Comparison of ENCODE assay signal across 16 cellular contexts in the genomic region with DNA sequence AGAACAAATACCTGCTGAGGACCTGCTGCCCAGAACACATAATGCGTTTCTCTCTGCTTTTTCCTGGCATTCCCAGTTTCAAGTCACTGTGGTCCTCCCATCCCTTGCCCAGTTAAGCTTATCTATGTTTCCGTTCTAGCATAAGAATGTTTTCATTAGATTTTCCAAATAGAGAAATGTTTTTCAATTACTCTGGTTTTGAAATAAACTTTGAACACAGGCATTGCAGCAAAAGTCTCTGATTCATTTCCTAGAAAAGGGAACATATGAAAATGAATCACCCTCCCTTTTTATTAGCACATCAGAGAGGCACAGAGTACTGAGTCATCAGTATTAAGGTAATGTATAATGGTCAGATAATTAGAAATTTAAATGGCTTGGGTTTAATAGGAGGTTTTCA.
DNase-seq lines count a peak whose midpoint lies in the region; ATAC-seq, FAIRE-seq and TF ChIP-seq lines count a peak whose summit lies in the region.
"Had no signal": no experiment of that assay in that cellular context is flagged by ENCODE, and none has a peak within 500 bp of the region (broad histone marks: within the 10 kb centered on the region; RNA-seq: fewer than 3 reads in every experiment).

No MANE protein-coding gene starts in this region.

- H3K27ac ChIP-seq in lung (ENCODE audit: low read depth in 1 of 2, low read length in 1 of 2): peak overlapping the region; percentile 33 to 67
- H3K27ac ChIP-seq: SJSA1 had no signal

- H3K27me3 ChIP-seq in lung (ENCODE audit: control insufficient read depth, insufficient read depth): no peaks in the 10 kb centered on the region
- H3K27me3 ChIP-seq: SJSA1, thyroid gland had no signal

- DNase-seq in AG08395 (ENCODE audit: low spot score) (peak; percentile 58), HTR-8/SVneo (ENCODE audit: insufficient read length, low spot score) (no peak), lung (ENCODE audit: low spot score) (no peak), NCI-H1105 (lab: John Stamatoyannopoulos, UW) (no peak), T-helper 2 cell (no peak), HuH-7 (ENCODE audit: low spot score) (no peak)
- DNase-seq: activated CD4-positive, alpha-beta T cell treated with anti-CD3 and anti-CD28 coated beads for 36 hours; CD8-positive, alpha-beta memory T cell; effector memory CD8-positive, alpha-beta T cell; immature natural killer cell; NCI-H2227 treated with DMSO at 0.1 percent for 48 hours; thyroid gland had no signal

- peak; percentile 44 for FAIRE-seq in HTR-8/SVneo (lab: Jason Lieb, UNC)
- FAIRE-seq: GM12878 had no signal

- peak overlapping the region; percentile 41 for H3K4me3 Mint-ChIP-seq in dendritic cell treated with granulocyte-macrophage colony-stimulating factor and Interleukin-4, amounts not matched to agents 40 ng/mL and 50 ng/mL, for 4 days
- H3K4me3 Mint-ChIP-seq: activated CD4-positive, alpha-beta T cell treated with anti-CD3 and anti-CD28 coated beads for 36 hours; CD8-positive, alpha-beta memory T cell; effector memory CD8-positive, alpha-beta T cell; immature natural killer cell had no signal

- no peaks in the 10 kb centered on the region for H3K9me3 ChIP-seq in lung (ENCODE audit: control insufficient read depth in 2 of 2, insufficient read depth in 1 of 2, low read length in 1 of 2)
- H3K9me3 ChIP-seq: SJSA1, thyroid gland had no signal

- ATAC-seq in lung (ENCODE audit: insufficient read depth, low FRiP score) (peak; percentile 72), GM19351 (IDR thresholded peaks at IDR 0.05; ENCODE audit: unreplicated experiment) (no peak)
- ATAC-seq: activated CD4-positive, alpha-beta T cell treated with anti-CD3 and anti-CD28 coated beads for 36 hours; effector memory CD8-positive, alpha-beta T cell; GM12878 had no signal

- WGBS in lung, 2 donors: 62 to 82% methylated on average over 2 of the region's 2 CpGs

- no peaks in the 10 kb centered on the region for H3K27me3 Mint-ChIP-seq in dendritic cell treated with granulocyte-macrophage colony-stimulating factor and Interleukin-4, amounts not matched to agents 40 ng/mL and 50 ng/mL, for 4 days
- H3K27me3 Mint-ChIP-seq: activated CD4-positive, alpha-beta T cell treated with anti-CD3 and anti-CD28 coated beads for 36 hours; CD8-positive, alpha-beta memory T cell had no signal

- intact Hi-C loops in dendritic cell treated with granulocyte-macrophage colony-stimulating factor and Interleukin-4, amounts not matched to agents 40 ng/mL and 50 ng/mL, for 4 days (cut with micrococcal nuclease): no loop called here

- H3K9me3 Mint-ChIP-seq in dendritic cell treated with granulocyte-macrophage colony-stimulating factor and Interleukin-4, amounts not matched to agents 40 ng/mL and 50 ng/mL, for 4 days: peaks cover 2% of the 10 kb centered on the region
- H3K9me3 Mint-ChIP-seq: effector memory CD8-positive, alpha-beta T cell had no signal

- TF ChIP-seq CTCF in lung (IDR thresholded peaks at IDR 0.05; ENCODE audit: control extremely low read depth, extremely low read depth): no peak

- H3K4me1 Mint-ChIP-seq in dendritic cell treated with granulocyte-macrophage colony-stimulating factor and Interleukin-4, amounts not matched to agents 40 ng/mL and 50 ng/mL, for 4 days (ENCODE audit: low read depth): peaks cover 31% of the 10 kb centered on the region
- H3K4me1 Mint-ChIP-seq: activated CD4-positive, alpha-beta T cell treated with anti-CD3 and anti-CD28 coated beads for 36 hours; CD8-positive, alpha-beta memory T cell; immature natural killer cell had no signal

- H3K4me1 ChIP-seq in lung (ENCODE audit: control insufficient read depth in 2 of 2, insufficient read depth in 2 of 2, low read length in 2 of 2): no peaks in the 10 kb centered on the region
- H3K4me1 ChIP-seq: thyroid gland had no signal

- no peaks in the 10 kb centered on the region for H3K36me3 ChIP-seq in lung (ENCODE audit: control insufficient read depth in 2 of 2, insufficient read depth in 2 of 2, low read length in 2 of 2)
- H3K36me3 ChIP-seq: SJSA1, thyroid gland had no signal

- H3K4me3 ChIP-seq in lung: no peak overlapping the region
- H3K4me3 ChIP-seq: GM12878, SJSA1, thyroid gland had no signal

- H3K27ac Mint-ChIP-seq in dendritic cell treated with granulocyte-macrophage colony-stimulating factor and Interleukin-4, amounts not matched to agents 40 ng/mL and 50 ng/mL, for 4 days: no peak overlapping the region
- H3K27ac Mint-ChIP-seq: activated CD4-positive, alpha-beta T cell treated with anti-CD3 and anti-CD28 coated beads for 36 hours; CD8-positive, alpha-beta memory T cell; effector memory CD8-positive, alpha-beta T cell; immature natural killer cell had no signal

- no peaks in the 10 kb centered on the region for H3K36me3 Mint-ChIP-seq in dendritic cell treated with granulocyte-macrophage colony-stimulating factor and Interleukin-4, amounts not matched to agents 40 ng/mL and 50 ng/mL, for 4 days (ENCODE audit: low read depth)
